1 cellular context compared by ENCODE assay signal in the genomic region with DNA sequence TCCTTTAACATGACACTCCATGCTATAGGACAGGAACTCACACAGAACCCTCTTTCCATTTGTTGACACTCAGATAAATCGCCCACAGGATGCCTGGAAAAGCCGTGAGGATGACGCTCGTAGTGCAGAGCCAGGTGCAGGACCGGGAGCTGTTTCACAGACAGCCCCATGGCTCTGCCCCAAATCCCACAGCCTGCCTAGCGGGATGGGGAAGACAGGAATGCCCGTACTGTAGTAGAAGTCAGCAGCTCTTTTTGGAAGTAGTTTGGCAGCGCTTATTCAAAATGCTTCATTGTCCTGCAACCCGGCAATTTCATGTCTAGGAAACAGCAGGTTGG.
TF ChIP-seq lines count a peak whose summit lies in the region.

No MANE protein-coding gene starts in this region.

TF ChIP-seq in GM23338, 12 proteins besides CTCF, POLR2A, EP300 and RAD21 (continued from another document):
- TF ChIP-seq, protein P1, sequence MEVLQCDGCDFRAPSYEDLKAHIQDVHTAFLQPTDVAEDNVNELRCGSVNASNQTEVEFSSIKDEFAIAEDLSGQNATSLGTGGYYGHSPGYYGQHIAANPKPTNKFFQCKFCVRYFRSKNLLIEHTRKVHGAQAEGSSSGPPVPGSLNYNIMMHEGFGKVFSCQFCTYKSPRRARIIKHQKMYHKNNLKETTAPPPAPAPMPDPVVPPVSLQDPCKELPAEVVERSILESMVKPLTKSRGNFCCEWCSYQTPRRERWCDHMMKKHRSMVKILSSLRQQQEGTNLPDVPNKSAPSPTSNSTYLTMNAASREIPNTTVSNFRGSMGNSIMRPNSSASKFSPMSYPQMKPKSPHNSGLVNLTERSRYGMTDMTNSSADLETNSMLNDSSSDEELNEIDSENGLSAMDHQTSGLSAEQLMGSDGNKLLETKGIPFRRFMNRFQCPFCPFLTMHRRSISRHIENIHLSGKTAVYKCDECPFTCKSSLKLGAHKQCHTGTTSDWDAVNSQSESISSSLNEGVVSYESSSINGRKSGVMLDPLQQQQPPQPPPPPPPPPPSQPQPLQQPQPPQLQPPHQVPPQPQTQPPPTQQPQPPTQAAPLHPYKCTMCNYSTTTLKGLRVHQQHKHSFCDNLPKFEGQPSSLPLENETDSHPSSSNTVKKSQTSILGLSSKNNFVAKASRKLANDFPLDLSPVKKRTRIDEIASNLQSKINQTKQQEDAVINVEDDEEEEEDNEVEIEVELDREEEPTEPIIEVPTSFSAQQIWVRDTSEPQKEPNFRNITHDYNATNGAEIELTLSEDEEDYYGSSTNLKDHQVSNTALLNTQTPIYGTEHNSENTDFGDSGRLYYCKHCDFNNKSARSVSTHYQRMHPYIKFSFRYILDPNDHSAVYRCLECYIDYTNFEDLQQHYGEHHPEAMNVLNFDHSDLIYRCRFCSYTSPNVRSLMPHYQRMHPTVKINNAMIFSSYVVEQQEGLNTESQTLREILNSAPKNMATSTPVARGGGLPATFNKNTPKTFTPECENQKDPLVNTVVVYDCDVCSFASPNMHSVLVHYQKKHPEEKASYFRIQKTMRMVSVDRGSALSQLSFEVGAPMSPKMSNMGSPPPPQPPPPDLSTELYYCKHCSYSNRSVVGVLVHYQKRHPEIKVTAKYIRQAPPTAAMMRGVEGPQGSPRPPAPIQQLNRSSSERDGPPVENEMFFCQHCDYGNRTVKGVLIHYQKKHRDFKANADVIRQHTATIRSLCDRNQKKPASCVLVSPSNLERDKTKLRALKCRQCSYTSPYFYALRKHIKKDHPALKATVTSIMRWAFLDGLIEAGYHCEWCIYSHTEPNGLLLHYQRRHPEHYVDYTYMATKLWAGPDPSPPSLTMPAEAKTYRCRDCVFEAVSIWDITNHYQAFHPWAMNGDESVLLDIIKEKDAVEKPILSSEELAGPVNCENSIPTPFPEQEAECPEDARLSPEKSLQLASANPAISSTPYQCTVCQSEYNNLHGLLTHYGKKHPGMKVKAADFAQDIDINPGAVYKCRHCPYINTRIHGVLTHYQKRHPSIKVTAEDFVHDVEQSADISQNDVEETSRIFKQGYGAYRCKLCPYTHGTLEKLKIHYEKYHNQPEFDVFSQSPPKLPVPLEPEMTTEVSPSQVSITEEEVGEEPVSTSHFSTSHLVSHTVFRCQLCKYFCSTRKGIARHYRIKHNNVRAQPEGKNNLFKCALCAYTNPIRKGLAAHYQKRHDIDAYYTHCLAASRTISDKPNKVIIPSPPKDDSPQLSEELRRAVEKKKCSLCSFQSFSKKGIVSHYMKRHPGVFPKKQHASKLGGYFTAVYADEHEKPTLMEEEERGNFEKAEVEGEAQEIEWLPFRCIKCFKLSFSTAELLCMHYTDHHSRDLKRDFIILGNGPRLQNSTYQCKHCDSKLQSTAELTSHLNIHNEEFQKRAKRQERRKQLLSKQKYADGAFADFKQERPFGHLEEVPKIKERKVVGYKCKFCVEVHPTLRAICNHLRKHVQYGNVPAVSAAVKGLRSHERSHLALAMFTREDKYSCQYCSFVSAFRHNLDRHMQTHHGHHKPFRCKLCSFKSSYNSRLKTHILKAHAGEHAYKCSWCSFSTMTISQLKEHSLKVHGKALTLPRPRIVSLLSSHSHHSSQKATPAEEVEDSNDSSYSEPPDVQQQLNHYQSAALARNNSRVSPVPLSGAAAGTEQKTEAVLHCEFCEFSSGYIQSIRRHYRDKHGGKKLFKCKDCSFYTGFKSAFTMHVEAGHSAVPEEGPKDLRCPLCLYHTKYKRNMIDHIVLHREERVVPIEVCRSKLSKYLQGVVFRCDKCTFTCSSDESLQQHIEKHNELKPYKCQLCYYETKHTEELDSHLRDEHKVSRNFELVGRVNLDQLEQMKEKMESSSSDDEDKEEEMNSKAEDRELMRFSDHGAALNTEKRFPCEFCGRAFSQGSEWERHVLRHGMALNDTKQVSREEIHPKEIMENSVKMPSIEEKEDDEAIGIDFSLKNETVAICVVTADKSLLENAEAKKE (CRISPR knock-in tag; IDR thresholded peaks at IDR 0.05): no peak
- no peak for TF ChIP-seq EZH2 (IDR thresholded peaks at IDR 0.05; ENCODE audit: low read depth, unreplicated experiment)
- TF ChIP-seq STAT1 (IDR thresholded peaks at IDR 0.05; ENCODE audit: unreplicated experiment): no peak
TF ChIP-seq in GM23338: peak in this region for 0.
